Comparison of ENCODE assay signal across 8 cellular contexts in the genomic region with DNA sequence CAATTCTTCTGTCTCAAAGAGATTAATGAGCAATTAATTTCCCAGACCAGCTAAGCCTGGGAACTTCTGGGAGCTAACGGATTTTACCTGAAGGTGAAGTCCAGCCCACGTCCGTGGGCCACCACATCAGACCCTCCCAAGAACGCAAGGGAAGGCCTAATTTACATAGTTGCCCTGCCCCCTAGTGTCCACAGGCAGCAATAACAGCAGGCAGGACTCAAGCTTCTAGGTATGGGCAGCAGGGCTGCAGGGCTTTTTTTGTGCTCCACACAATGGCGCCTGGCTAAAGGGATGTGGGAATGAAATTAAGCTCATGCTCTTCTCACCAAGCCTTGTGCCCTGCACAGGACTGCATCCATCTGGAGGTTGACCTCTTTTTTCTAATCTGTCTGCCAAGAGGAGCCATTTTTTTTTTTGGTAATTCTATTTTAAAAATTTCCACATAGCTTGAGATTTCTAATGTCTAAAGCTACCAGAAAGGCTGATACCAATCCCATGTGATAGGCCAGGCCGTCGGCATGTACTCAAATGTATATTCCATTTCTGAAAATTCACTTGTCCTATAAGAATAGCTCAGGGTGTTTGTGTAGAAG.
DNase-seq lines count a peak whose midpoint lies in the region; ATAC-seq and TF ChIP-seq lines count a peak whose summit lies in the region.

No MANE protein-coding gene starts in this region.

- H3K4me1 Mint-ChIP-seq in CD4-positive, alpha-beta T cell (ENCODE audit: low read depth) = peaks cover 6% of the 10 kb centered on the region
- H3K4me1 Mint-ChIP-seq in activated naive CD4-positive, alpha-beta T cell treated with anti-CD3 and anti-CD28 coated beads, Interleukin-2, amount 10 ng/mL, durations not matched to agents 7 days and 5 days = no peaks in the 10 kb centered on the region

- CTCF ChIA-PET in CD4-positive, alpha-beta T cell (lab: Charles Lee) = interaction anchor here (0.6 to 2.0 kb wide), 9 partner anchors 9 to 1467 kb away, joined by 3 to 17 read pairs (median 5); no protein-coding TSS in a partner anchor
- CTCF ChIA-PET in activated naive CD4-positive, alpha-beta T cell treated with anti-CD3 and anti-CD28 coated beads, Interleukin-2, amount 10 ng/mL, durations not matched to agents 7 days and 5 days (lab: Charles Lee) = interaction anchor here (0.6 to 3.2 kb wide), 34 partner anchors 8 to 521 kb away, joined by 3 to 22 read pairs (median 4); partner anchors contain the start of gene GUCY2F

- TF ChIP-seq RAD21 in Ishikawa (IDR thresholded peaks at IDR 0.05; ENCODE audit: low read depth) = peak; percentile 51; the same call in 1 of the 2 replicates

- no peak overlapping the region for H3K4me3 ChIP-seq in heart left ventricle

- H3K27ac ChIP-seq in CD4-positive, alpha-beta T cell (ENCODE audit: low read depth, low read length) = no peak overlapping the region
- no peak overlapping the region for H3K27ac ChIP-seq in heart left ventricle

- ATAC-seq in CD4-positive, alpha-beta T cell (ENCODE audit: poor library complexity) = no peak
- ATAC-seq in GM19438 (IDR thresholded peaks at IDR 0.05; ENCODE audit: low read depth, unreplicated experiment) (peak; percentile 56), heart left ventricle (peak in 3 of 4 donors; percentile 65 to 71 (median 70))

- intact Hi-C loops in CD4-positive, alpha-beta T cell (cut with DNase I, micrococcal nuclease) = loop anchor here in 1 of 2 experiments (1.0 to 2.0 kb wide), 2 partner anchors 178 to 406 kb away; no protein-coding TSS in a partner anchor
- intact Hi-C loops in heart left ventricle (cut with DNase I) = loop anchor here in 2 of 10 donors (5.0 kb wide), 1 partner anchor 404 kb away; no protein-coding TSS in a partner anchor

- no peaks in the 10 kb centered on the region for H3K27me3 ChIP-seq in CD4-positive, alpha-beta T cell (ENCODE audit: control insufficient read depth, insufficient read depth, low read length)
- H3K27me3 ChIP-seq in heart left ventricle = peaks cover 0 to 16% (median 0%) of the 10 kb centered on the region in 9 donors

- TF ChIP-seq POLR2A in heart left ventricle (IDR thresholded peaks at IDR 0.05) = no peak

- no peak overlapping the region for H3K4me3 Mint-ChIP-seq in CD4-positive, alpha-beta T cell
- H3K4me3 Mint-ChIP-seq in activated naive CD4-positive, alpha-beta T cell treated with anti-CD3 and anti-CD28 coated beads, Interleukin-2, amount 10 ng/mL, durations not matched to agents 7 days and 5 days = no peak overlapping the region

- no peak overlapping the region for H3K27ac Mint-ChIP-seq in CD4-positive, alpha-beta T cell
- no peak overlapping the region for H3K27ac Mint-ChIP-seq in activated naive CD4-positive, alpha-beta T cell treated with anti-CD3 and anti-CD28 coated beads, Interleukin-2, amount 10 ng/mL, durations not matched to agents 7 days and 5 days

- TF ChIP-seq EP300 in Ishikawa (IDR thresholded peaks at IDR 0.05; ENCODE audit: borderline replicate concordance) = no peak

- POLR2A ChIA-PET in CD4-positive, alpha-beta T cell (lab: Charles Lee) = no interaction called here

- TF ChIP-seq CTCF in CD4-positive, alpha-beta T cell (IDR thresholded peaks at IDR 0.05) = peak; percentile 73
- peak; percentile 59 to 94 (median 72) for TF ChIP-seq CTCF in heart left ventricle (IDR thresholded peaks at IDR 0.05)

- H3K27me3 Mint-ChIP-seq in CD4-positive, alpha-beta T cell = no peaks in the 10 kb centered on the region
- H3K27me3 Mint-ChIP-seq in activated naive CD4-positive, alpha-beta T cell treated with anti-CD3 and anti-CD28 coated beads, Interleukin-2, amount 10 ng/mL, durations not matched to agents 7 days and 5 days = peaks cover 7% of the 10 kb centered on the region

- no peaks in the 10 kb centered on the region for H3K9me3 Mint-ChIP-seq in CD4-positive, alpha-beta T cell
- H3K9me3 Mint-ChIP-seq in activated naive CD4-positive, alpha-beta T cell treated with anti-CD3 and anti-CD28 coated beads, Interleukin-2, amount 10 ng/mL, durations not matched to agents 7 days and 5 days = no peaks in the 10 kb centered on the region

- no peaks in the 10 kb centered on the region for H3K36me3 Mint-ChIP-seq in CD4-positive, alpha-beta T cell (ENCODE audit: low read depth)
- H3K36me3 Mint-ChIP-seq in activated naive CD4-positive, alpha-beta T cell treated with anti-CD3 and anti-CD28 coated beads, Interleukin-2, amount 10 ng/mL, durations not matched to agents 7 days and 5 days = no peaks in the 10 kb centered on the region

- H3K36me3 ChIP-seq in heart left ventricle = no peaks in the 10 kb centered on the region

- WGBS in heart left ventricle, 4 donors = 27 to 35% (median 32%) methylated on average over 7 of the region's 7 CpGs

- peaks cover 0 to 35% (median 0%) of the 10 kb centered on the region in 12 donors for H3K4me1 ChIP-seq in heart left ventricle

- DNase-seq in CD4-positive, alpha-beta T cell = peak; percentile 6 to 33 (median 22)
- DNase-seq in SK-N-DZ (ENCODE audit: low spot score) = peak; percentile 64
- peak; percentile 56 for DNase-seq in activated naive CD4-positive, alpha-beta T cell treated with anti-CD3 and anti-CD28 coated beads, Interleukin-2, amount 10 ng/mL, durations not matched to agents 7 days and 5 days
- DNase-seq in heart left ventricle = peak; percentile 35 to 59 (median 42)
- DNase-seq in retina = peak; percentile 58
- no peak for DNase-seq in occipital lobe (lab: John Stamatoyannopoulos, UW)

- no peaks in the 10 kb centered on the region for H3K9me3 ChIP-seq in CD4-positive, alpha-beta T cell (ENCODE audit: control insufficient read depth, low read length)
- H3K9me3 ChIP-seq in heart left ventricle = no peaks in the 10 kb centered on the region

TF ChIP-seq in Ishikawa, 13 proteins besides CTCF, POLR2A, EP300 and RAD21:
- TF ChIP-seq FOXM1 (IDR thresholded peaks at IDR 0.05; ENCODE audit: borderline replicate concordance, low read depth) (no peak), YY1 (IDR thresholded peaks at IDR 0.05; ENCODE audit: low read depth) (no peak), TEAD4 (IDR thresholded peaks at IDR 0.05) (no peak), NFIC (IDR thresholded peaks at IDR 0.05) (no peak), ZBTB7A (IDR thresholded peaks at IDR 0.05; ENCODE audit: low read depth) (no peak), TCF12 (IDR thresholded peaks at IDR 0.05; ENCODE audit: low read depth) (no peak), TAF1 (IDR thresholded peaks at IDR 0.05; ENCODE audit: low read depth) (no peak), REST (IDR thresholded peaks at IDR 0.05; ENCODE audit: low read depth) (no peak), EGR1 (IDR thresholded peaks at IDR 0.05) (no peak), CEBPB (IDR thresholded peaks at IDR 0.05) (no peak), MAX (IDR thresholded peaks at IDR 0.05) (no peak), CREB1 (IDR thresholded peaks at IDR 0.05; ENCODE audit: low read depth) (no peak)
- TF ChIP-seq, protein P1, sequence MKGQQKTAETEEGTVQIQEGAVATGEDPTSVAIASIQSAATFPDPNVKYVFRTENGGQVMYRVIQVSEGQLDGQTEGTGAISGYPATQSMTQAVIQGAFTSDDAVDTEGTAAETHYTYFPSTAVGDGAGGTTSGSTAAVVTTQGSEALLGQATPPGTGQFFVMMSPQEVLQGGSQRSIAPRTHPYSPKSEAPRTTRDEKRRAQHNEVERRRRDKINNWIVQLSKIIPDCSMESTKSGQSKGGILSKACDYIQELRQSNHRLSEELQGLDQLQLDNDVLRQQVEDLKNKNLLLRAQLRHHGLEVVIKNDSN (IDR thresholded peaks at IDR 0.05) = no peak
TF ChIP-seq in Ishikawa: peak in this region for 0.
